ENCODE assay signal across 15 cellular contexts in the genomic region with DNA sequence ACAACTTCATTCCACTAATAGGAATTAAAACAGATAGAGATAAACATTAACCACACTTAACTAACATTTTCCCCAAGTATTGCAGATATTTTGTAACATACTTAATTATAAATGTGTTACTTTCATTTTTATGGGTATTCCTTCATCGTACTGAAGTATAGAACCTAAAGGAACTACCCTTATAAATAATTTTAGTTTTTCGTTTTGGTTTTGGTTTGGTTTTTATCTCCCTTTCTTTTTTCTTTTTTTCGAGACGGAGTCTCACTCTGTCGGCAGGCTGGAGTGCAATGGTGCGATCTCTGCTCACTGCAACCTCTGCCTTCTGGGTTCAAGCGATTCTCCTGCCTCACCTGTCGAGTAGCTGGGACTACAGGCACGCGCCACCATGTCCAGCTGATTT.
A peak's percentile ranks its signal among the peaks of the same experiment; 100 is the strongest.
DNase-seq lines count a peak whose midpoint lies in the region; ATAC-seq, FAIRE-seq and TF ChIP-seq lines count a peak whose summit lies in the region.
"Had no signal": no experiment of that assay in that cellular context is flagged by ENCODE, and none has a peak within 500 bp of the region (broad histone marks: within the 10 kb centered on the region; RNA-seq: fewer than 3 reads in every experiment).

No MANE protein-coding gene starts in this region.

- no peaks in the 10 kb centered on the region for H3K9me3 Mint-ChIP-seq in activated CD8-positive, alpha-beta memory T cell treated with anti-CD3 and anti-CD28 coated beads, Interleukin-2, amount 10 ng/mL, durations not matched to agents 7 days and 5 days (ENCODE audit: low read depth)
- H3K9me3 Mint-ChIP-seq in effector memory CD8-positive, alpha-beta T cell, result no peaks in the 10 kb centered on the region
- H3K9me3 Mint-ChIP-seq: CD4-positive, alpha-beta T cell had no signal

- H3K14ac ChIP-seq in trophoblast cell (ENCODE audit: low read length) (peak overlapping the region; percentile 72), neuronal stem cell (ENCODE audit: low read length) (no peak overlapping the region)

- H3K27ac Mint-ChIP-seq in activated CD8-positive, alpha-beta memory T cell treated with anti-CD3 and anti-CD28 coated beads, Interleukin-2, amount 10 ng/mL, durations not matched to agents 7 days and 5 days, result peak overlapping the region; percentile 67
- peak overlapping the region in 1 of 2 donors; percentile 55 for H3K27ac Mint-ChIP-seq in effector memory CD8-positive, alpha-beta T cell
- H3K27ac Mint-ChIP-seq: CD4-positive, alpha-beta T cell; IgD-negative memory B cell had no signal

- H2AK5ac ChIP-seq in trophoblast cell (ENCODE audit: low read length), result no peak overlapping the region
- no peak overlapping the region for H2AK5ac ChIP-seq in neuronal stem cell (ENCODE audit: low read depth, low read length)

- DNase-seq in activated CD8-positive, alpha-beta memory T cell treated with anti-CD3 and anti-CD28 coated beads, Interleukin-2, amount 10 ng/mL, durations not matched to agents 7 days and 5 days, result no peak
- DNase-seq in activated CD8-positive, alpha-beta memory T cell treated with anti-CD3 and anti-CD28 coated beads, Interleukin-2, amount 50 U/mL, for 48 hours, result no peak
- DNase-seq in HCT116 (ENCODE audit: low read depth, low spot score), result no peak
- DNase-seq in effector memory CD8-positive, alpha-beta T cell, result no peak
- DNase-seq in trophoblast cell, result no peak
- DNase-seq in neuronal stem cell (ENCODE audit: low spot score), result no peak
- no peak for DNase-seq in GM12892 (ENCODE audit: insufficient read length)
- no peak for DNase-seq in NCI-H128 (lab: John Stamatoyannopoulos, UW; ENCODE audit: unreplicated experiment)
- DNase-seq: 8988T; CD4-positive, alpha-beta T cell; DMS79; GM23248; H7 had no signal

- H2BK12ac ChIP-seq in trophoblast cell (ENCODE audit: low read length), result peak overlapping the region; percentile 96
- no peak overlapping the region for H2BK12ac ChIP-seq in neuronal stem cell (ENCODE audit: low read length)

- RAD21 ChIA-PET in HCT116 (lab: Charles Lee; ENCODE audit: low non-redundant PET in 1 of 2, low total read pairs in 2 of 2, uncharacterized antibody in 2 of 2, unreplicated experiment in 2 of 2), result no interaction called here

- H2AFZ ChIP-seq in HCT116 (ENCODE audit: low read depth, low read length, poor library complexity, severe bottlenecking), result peak overlapping the region; percentile 14
- no peak overlapping the region for H2AFZ ChIP-seq in trophoblast cell (ENCODE audit: insufficient read depth, low read length, poor library complexity)
- H2AFZ ChIP-seq in neuronal stem cell (ENCODE audit: low read length), result no peak overlapping the region
- H2AFZ ChIP-seq: GM23248 had no signal

- FAIRE-seq in GM12892 (lab: Jason Lieb, UNC), result no peak

- no peak overlapping the region for H4K12ac ChIP-seq in trophoblast cell (ENCODE audit: low read depth, low read length)

- H4K8ac ChIP-seq in trophoblast cell (ENCODE audit: low read depth, low read length) (no peak overlapping the region), neuronal stem cell (ENCODE audit: low read depth, low read length) (no peak overlapping the region)

- no peak overlapping the region for H3K4me2 ChIP-seq in HCT116 (ENCODE audit: low read length)
- no peak overlapping the region for H3K4me2 ChIP-seq in trophoblast cell (ENCODE audit: low read length)
- no peak overlapping the region for H3K4me2 ChIP-seq in neuronal stem cell (ENCODE audit: insufficient read depth, low read length, poor library complexity, severe bottlenecking)
- H3K4me2 ChIP-seq: BLaER1 treated with 17β-estradiol and CSF1 and Interleukin-3, amounts not matched to agents 10 nM and 100 nM had no signal

- H2BK120ac ChIP-seq in trophoblast cell (ENCODE audit: insufficient read depth, low read length, poor library complexity), result peak overlapping the region; percentile 79
- H2BK120ac ChIP-seq in neuronal stem cell (ENCODE audit: low read depth, low read length), result no peak overlapping the region

- no peak overlapping the region for H2BK5ac ChIP-seq in trophoblast cell (ENCODE audit: low read depth, low read length, poor library complexity)
- H2BK5ac ChIP-seq in neuronal stem cell (ENCODE audit: low read length), result no peak overlapping the region

- no peak for ATAC-seq in activated CD8-positive, alpha-beta memory T cell treated with anti-CD3 and anti-CD28 coated beads, Interleukin-2, amount 10 ng/mL, durations not matched to agents 7 days and 5 days
- ATAC-seq in HCT116, result no peak
- no peak for ATAC-seq in effector memory CD8-positive, alpha-beta T cell (replicated peaks)

- intact Hi-C loops in HCT116 (cut with micrococcal nuclease), result no loop called here

- no peak for TF ChIP-seq POLR2A in HCT116 (IDR thresholded peaks at IDR 0.05; ENCODE audit: borderline replicate concordance, extremely low read depth, insufficient read depth, insufficient read length)
- no peak for TF ChIP-seq POLR2A in GM12892 (IDR thresholded peaks at IDR 0.05; ENCODE audit: low read depth, low read length)

- CTCF ChIA-PET in activated CD8-positive, alpha-beta memory T cell treated with anti-CD3 and anti-CD28 coated beads, Interleukin-2, amount 10 ng/mL, durations not matched to agents 7 days and 5 days (lab: Charles Lee), result interaction anchor here (1.4 to 2.4 kb wide), 2 partner anchors 10 to 62 kb away, joined by 4 to 10 read pairs; no protein-coding TSS in a partner anchor
- CTCF ChIA-PET in HCT116 (lab: Charles Lee), result no interaction called here

- no peak overlapping the region for H2BK15ac ChIP-seq in neuronal stem cell (ENCODE audit: low read length)

- H3K79me2 ChIP-seq in HCT116 (ENCODE audit: insufficient read depth, low read length) (no peaks in the 10 kb centered on the region), trophoblast cell (ENCODE audit: control insufficient read depth, insufficient read depth, low read length, poor library complexity) (peaks cover 2% of the 10 kb centered on the region)

- no peaks in the 10 kb centered on the region for H3K4me1 ChIP-seq in HCT116 (ENCODE audit: control insufficient read depth in 1 of 2, insufficient read depth in 2 of 2, low read length in 2 of 2)
- H3K4me1 ChIP-seq in trophoblast cell (ENCODE audit: control insufficient read depth in 1 of 2, insufficient read depth in 2 of 2, low read length in 2 of 2), result peaks cover 5 to 10% of the 10 kb centered on the region in 2 experiments
- peaks cover 0 to 6% of the 10 kb centered on the region in 2 donors for H3K4me1 ChIP-seq in neuronal stem cell (ENCODE audit: control insufficient read depth in 2 of 2, insufficient read depth in 1 of 2, low read depth in 1 of 2, low read length in 2 of 2)

- no TSS peak for BruUV-seq in HCT116 (replicated peaks; lab: Mats Ljungman, UMichigan)

- H3K9me3 ChIP-seq in HCT116 (ENCODE audit: control insufficient read depth in 1 of 2, insufficient read depth in 1 of 2, low read depth in 1 of 2, low read length in 2 of 2), result no peaks in the 10 kb centered on the region
- H3K9me3 ChIP-seq in trophoblast cell (ENCODE audit: insufficient read depth, low read depth, low read length), result no peaks in the 10 kb centered on the region
- no peaks in the 10 kb centered on the region for H3K9me3 ChIP-seq in neuronal stem cell (replicated peaks in 1 of 2; ENCODE audit: control insufficient read depth in 2 of 2, insufficient read depth in 1 of 2, low read depth in 1 of 2, low read length in 2 of 2)

- H3K36me3 ChIP-seq in HCT116 (ENCODE audit: control insufficient read depth in 1 of 2, insufficient read depth in 2 of 2, low read length in 2 of 2) (no peaks in the 10 kb centered on the region), trophoblast cell (ENCODE audit: control insufficient read depth in 1 of 2, insufficient read depth in 2 of 2, low read length in 2 of 2) (no peaks in the 10 kb centered on the region), neuronal stem cell (replicated peaks in 1 of 2; ENCODE audit: control insufficient read depth in 2 of 2, insufficient read depth in 2 of 2, low read length in 2 of 2) (no peaks in the 10 kb centered on the region)

- H3K27me3 Mint-ChIP-seq in activated CD8-positive, alpha-beta memory T cell treated with anti-CD3 and anti-CD28 coated beads, Interleukin-2, amount 10 ng/mL, durations not matched to agents 7 days and 5 days, result no peaks in the 10 kb centered on the region
- H3K27me3 Mint-ChIP-seq in effector memory CD8-positive, alpha-beta T cell, result peaks cover 0 to 10% of the 10 kb centered on the region in 2 donors
- H3K27me3 Mint-ChIP-seq: CD4-positive, alpha-beta T cell; IgD-negative memory B cell had no signal

- H3K4me3 Mint-ChIP-seq in activated CD8-positive, alpha-beta memory T cell treated with anti-CD3 and anti-CD28 coated beads, Interleukin-2, amount 10 ng/mL, durations not matched to agents 7 days and 5 days, result peak overlapping the region; percentile 48
- H3K4me3 Mint-ChIP-seq in effector memory CD8-positive, alpha-beta T cell, result peak overlapping the region; percentile 15 to 50
- H3K4me3 Mint-ChIP-seq: CD4-positive, alpha-beta T cell had no signal

- H3K4me1 Mint-ChIP-seq in activated CD8-positive, alpha-beta memory T cell treated with anti-CD3 and anti-CD28 coated beads, Interleukin-2, amount 10 ng/mL, durations not matched to agents 7 days and 5 days, result peaks cover 9% of the 10 kb centered on the region
- H3K4me1 Mint-ChIP-seq in effector memory CD8-positive, alpha-beta T cell (ENCODE audit: low read depth in 2 of 2), result peaks cover 5 to 6% of the 10 kb centered on the region in 2 donors

- H3K18ac ChIP-seq in trophoblast cell (ENCODE audit: low read length) (no peak overlapping the region), neuronal stem cell (ENCODE audit: low read length) (no peak overlapping the region)

- TF ChIP-seq RAD21 in HCT116 (IDR thresholded peaks at IDR 0.05; ENCODE audit: low read depth), result no peak

- no peak overlapping the region for H3K9ac ChIP-seq in HCT116 (ENCODE audit: low read length)
- H3K9ac ChIP-seq in trophoblast cell (ENCODE audit: low read length), result no peak overlapping the region
- H3K9ac ChIP-seq in neuronal stem cell (ENCODE audit: low read depth, low read length, poor library complexity), result no peak overlapping the region
- H3K9ac ChIP-seq: BLaER1 treated with 17β-estradiol and CSF1 and Interleukin-3, amounts not matched to agents 10 nM and 100 nM; GM23248 had no signal

- H3K9me2 ChIP-seq in HCT116 (ENCODE audit: insufficient read depth), result no peaks in the 10 kb centered on the region

- H3K79me1 ChIP-seq in trophoblast cell (ENCODE audit: low read length) (peaks cover 14% of the 10 kb centered on the region), neuronal stem cell (ENCODE audit: low read depth, low read length) (no peaks in the 10 kb centered on the region)

- no peak for TF ChIP-seq CTCF in HCT116 (IDR thresholded peaks at IDR 0.05 in 2 of 3, conservative IDR thresholded peaks at IDR 0.05 in 1 of 3; ENCODE audit: borderline replicate concordance in 1 of 3, insufficient read depth in 1 of 3, low read depth in 2 of 3, low read length in 2 of 3)

- H4K91ac ChIP-seq in trophoblast cell (ENCODE audit: low read depth, low read length) (peak overlapping the region; percentile 79), neuronal stem cell (ENCODE audit: low read depth, low read length, poor library complexity) (no peak overlapping the region)

- POLR2A ChIA-PET in HCT116 (lab: Charles Lee), result no interaction called here

- no CpG with 5 or more reads among the region's 10 CpGs for WGBS in trophoblast cell (ENCODE audit: extremely low coverage, insufficient coverage, insufficient read length)
- WGBS in neuronal stem cell (ENCODE audit: extremely low coverage in 2 of 2, insufficient read length in 2 of 2, insufficient replicate concordance in 1 of 2), 2 donors, result no CpG with 5 or more reads among the region's 10 CpGs

- no peak overlapping the region for H3K27ac ChIP-seq in HCT116 (ENCODE audit: low read depth, low read length)
- H3K27ac ChIP-seq in trophoblast cell (ENCODE audit: low read depth, low read length), result no peak overlapping the region
- no peak overlapping the region for H3K27ac ChIP-seq in neuronal stem cell (replicated peaks; ENCODE audit: low read length)
- H3K27ac ChIP-seq: GM23248 had no signal

- H3K36me3 Mint-ChIP-seq in activated CD8-positive, alpha-beta memory T cell treated with anti-CD3 and anti-CD28 coated beads, Interleukin-2, amount 10 ng/mL, durations not matched to agents 7 days and 5 days, result peaks cover 3% of the 10 kb centered on the region
- no peaks in the 10 kb centered on the region for H3K36me3 Mint-ChIP-seq in effector memory CD8-positive, alpha-beta T cell (ENCODE audit: insufficient read depth)
- H3K36me3 Mint-ChIP-seq: IgD-negative memory B cell had no signal

- H3K4me3 ChIP-seq in HCT116 (replicated peaks in 1 of 2; ENCODE audit: low read depth in 1 of 2, low read length in 2 of 2), result no peak overlapping the region
- no peak overlapping the region for H3K4me3 ChIP-seq in trophoblast cell (ENCODE audit: low read depth, low read length)
- H3K4me3 ChIP-seq in neuronal stem cell (ENCODE audit: low read length in 2 of 2), result no peak overlapping the region
- H3K4me3 ChIP-seq: BLaER1 treated with 17β-estradiol and CSF1 and Interleukin-3, amounts not matched to agents 10 nM and 100 nM; GM23248 had no signal

- H3K23ac ChIP-seq in trophoblast cell (ENCODE audit: low read length) (no peak overlapping the region), neuronal stem cell (ENCODE audit: low read depth, low read length, poor library complexity) (no peak overlapping the region)

- H4K20me1 ChIP-seq in HCT116 (ENCODE audit: insufficient read depth), result no peaks in the 10 kb centered on the region
- H4K20me1 ChIP-seq: BLaER1 treated with 17β-estradiol and CSF1 and Interleukin-3, amounts not matched to agents 10 nM and 100 nM had no signal

- H3K27me3 ChIP-seq in HCT116 (ENCODE audit: insufficient read depth, low read length) (no peaks in the 10 kb centered on the region), trophoblast cell (ENCODE audit: insufficient read depth, low read length) (no peaks in the 10 kb centered on the region), neuronal stem cell (ENCODE audit: control insufficient read depth in 3 of 3, insufficient read depth in 3 of 3, low read depth in 1 of 3, low read length in 3 of 3) (peaks cover 0 to 3% (median 0%) of the 10 kb centered on the region in 3 experiments)
- H3K27me3 ChIP-seq: BLaER1 treated with 17β-estradiol and CSF1 and Interleukin-3, amounts not matched to agents 10 nM and 100 nM had no signal

- no peak overlapping the region for H3K4ac ChIP-seq in trophoblast cell (ENCODE audit: low read depth, low read length)
- H3K4ac ChIP-seq in neuronal stem cell (ENCODE audit: low read length), result no peak overlapping the region
